8 cellular contexts compared by ENCODE assay signal in genomic region chr20:58692579-58693225, GRCh38. TPM values are rescaled to one million over a fixed set of nuclear protein-coding genes. Genes with fewer than 3 reads are reported as not detected.
DNase-seq lines count a peak whose midpoint lies in the region; ATAC-seq and TF ChIP-seq lines count a peak whose summit lies in the region.

Gene NPEPL1 (plus strand): TSS chr20:58692800. CDS start chr20:58692901, 101 bp downstream.

- TF ChIP-seq POLR2A in GM18951 (IDR thresholded peaks at IDR 0.05; ENCODE audit: extremely low read depth, insufficient read depth, insufficient read length), result peak; percentile 39
- TF ChIP-seq POLR2A in gastroesophageal sphincter (IDR thresholded peaks at IDR 0.05), result peak in 1 of 2 donors; percentile 18

- peak within 1 kb of the TSS; percentile 80 for H3K4me3 Mint-ChIP-seq in type B pancreatic cell

- in situ Hi-C loops in ACHN (cut with HindIII; ENCODE audit: low pct_ligation_motif_present, low pct_unique_long_range_greater_than_20kb, low sequenced_read_pairs), result no loop called here
- in situ Hi-C loops in GM18951 (cut with MboI; ENCODE audit: low sequenced_read_pairs, unreplicated experiment), result no loop called here

- peak within 1 kb of the TSS; percentile 68 for H3K4me2 ChIP-seq in parathyroid adenoma (ENCODE audit: low read length)

- DNase-seq in ACHN (peak; percentile 78), RKO (ENCODE audit: low spot score) (peak; percentile 87), type B pancreatic cell (ENCODE audit: extremely low spot score, unreplicated experiment) (peak; percentile 75)
- peak in 3 of 4 experiments; percentile 10 to 57 (median 34) for DNase-seq in activated naive CD4-positive, alpha-beta T cell (lab: John Stamatoyannopoulos, UW)

- no peaks in the 10 kb centered on the region for H3K9me3 Mint-ChIP-seq in type B pancreatic cell

- peak within 1 kb of the TSS; percentile 72 for H3K9ac ChIP-seq in parathyroid adenoma

- WGBS in gastroesophageal sphincter (ENCODE audit: low coverage in 1 of 2), 2 donors, result no CpG with 5 or more reads among the region's 93 CpGs

- peaks cover 21% of the 10 kb centered on the region for H3K4me1 Mint-ChIP-seq in type B pancreatic cell (ENCODE audit: unreplicated experiment)

- peak within 1 kb of the TSS; percentile 34 for H3K27ac Mint-ChIP-seq in type B pancreatic cell

- peak within 1 kb of the TSS; percentile 95 for H2AFZ ChIP-seq in parathyroid adenoma

- H3K9me3 ChIP-seq in gastroesophageal sphincter (no peaks in the 10 kb centered on the region), parathyroid adenoma (ENCODE audit: control insufficient read depth, low read length) (no peaks in the 10 kb centered on the region)

- H3K27ac ChIP-seq in gastroesophageal sphincter, result peak within 1 kb of the TSS; percentile 92 to 95 (median 94)
- peak within 1 kb of the TSS; percentile 66 for H3K27ac ChIP-seq in parathyroid adenoma

- ATAC-seq in HG03196 (IDR thresholded peaks at IDR 0.05; ENCODE audit: unreplicated experiment) (peak; percentile 85), gastroesophageal sphincter (peak; percentile 88)

- H3K27me3 Mint-ChIP-seq in type B pancreatic cell, result no peaks in the 10 kb centered on the region

- H3K36me3 ChIP-seq in gastroesophageal sphincter (peaks cover 0 to 32% of the 10 kb centered on the region in 2 donors), parathyroid adenoma (ENCODE audit: control insufficient read depth, insufficient read depth, low read length) (no peaks in the 10 kb centered on the region)

- peak in 3 of 4 experiments; percentile 12 to 66 (median 60) for TF ChIP-seq CTCF in gastroesophageal sphincter (IDR thresholded peaks at IDR 0.05)
- no peak for TF ChIP-seq CTCF in parathyroid adenoma (IDR thresholded peaks at IDR 0.05)
- TF ChIP-seq CTCF in type B pancreatic cell (conservative IDR thresholded peaks at IDR 0.05), result no peak

- H3K79me2 ChIP-seq in parathyroid adenoma, result peaks cover 5% of the 10 kb centered on the region

- no peak for TF ChIP-seq EP300 in gastroesophageal sphincter (IDR thresholded peaks at IDR 0.05)

- peaks cover 0 to 59% (median 27%) of the 10 kb centered on the region in 3 donors for H3K4me1 ChIP-seq in gastroesophageal sphincter
- peaks cover 10% of the 10 kb centered on the region for H3K4me1 ChIP-seq in parathyroid adenoma

- H3K27me3 ChIP-seq in gastroesophageal sphincter, result no peaks in the 10 kb centered on the region
- H3K27me3 ChIP-seq in parathyroid adenoma (ENCODE audit: control insufficient read depth, insufficient read depth, low read length), result no peaks in the 10 kb centered on the region

- peaks cover 7% of the 10 kb centered on the region for H3K36me3 Mint-ChIP-seq in type B pancreatic cell

- H3K4me3 ChIP-seq in gastroesophageal sphincter, result peak within 1 kb of the TSS; percentile 56 to 62
- peak within 1 kb of the TSS; percentile 34 for H3K4me3 ChIP-seq in parathyroid adenoma (ENCODE audit: low read depth, low read length)

RNA-seq across cellular contexts. Expression of gene NPEPL1, which starts in this region (rescaled TPM):
- total RNA-seq in gastroesophageal sphincter (10 to 100 TPM; 24.3 to 57.3 (median 36.9) TPM), type B pancreatic cell (ENCODE audit: low replicate concordance) (21.1 and 25.0 TPM in 2 replicates)

Comparison
In these comparisons a context has a peak if more than half of its experiments do, and no peak if none do; other contexts are left out.
1. Peak in every context shown above with its lines: DNase-seq, ATAC-seq, H3K4me3 ChIP-seq and H3K27ac ChIP-seq.
2. DNase-seq: peak in every context shown above with its lines; median percentile 87 in RKO; 78 in ACHN; 75 in type B pancreatic cell; 34 in activated naive CD4-positive, alpha-beta T cell.
3. CTCF ChIP-seq: peak in gastroesophageal sphincter (3 of 4); none in parathyroid adenoma (single experiment) and type B pancreatic cell (single experiment).